ENCODE assay signal across 14 cellular contexts in the genomic region with DNA sequence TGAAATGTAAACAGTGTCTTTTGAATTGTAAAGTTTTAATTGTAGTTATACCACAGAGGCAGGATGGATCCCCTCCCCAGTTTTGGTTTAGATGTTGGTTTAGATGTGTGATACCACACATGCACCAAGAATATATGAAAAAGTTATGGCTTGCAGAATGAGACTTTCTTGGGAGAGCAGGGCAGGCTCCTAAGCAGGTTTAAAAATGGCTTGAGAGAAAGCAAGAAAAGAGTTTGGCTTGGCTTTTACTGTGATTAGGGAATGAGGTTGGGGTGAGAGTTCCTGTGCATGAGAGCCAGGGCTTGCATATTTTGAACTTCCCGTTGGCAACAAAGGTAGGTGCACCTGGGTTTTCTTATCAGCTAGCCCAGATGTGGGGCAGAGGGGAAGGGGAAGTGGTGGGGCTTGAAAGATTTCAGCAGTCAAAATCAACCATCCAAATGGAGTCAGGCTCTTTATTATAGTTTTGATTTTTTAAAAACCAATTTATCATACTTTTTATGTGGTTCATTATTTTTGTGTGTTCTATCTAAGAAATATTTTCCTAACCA.
DNase-seq lines count a peak whose midpoint lies in the region; ATAC-seq and TF ChIP-seq lines count a peak whose summit lies in the region.
"Had no signal": no experiment of that assay in that cellular context is flagged by ENCODE, and none has a peak within 500 bp of the region (broad histone marks: within the 10 kb centered on the region; RNA-seq: fewer than 3 reads in every experiment).

No MANE protein-coding gene starts in this region.

- H3K4me3 ChIP-seq in DND-41 (ENCODE audit: low read depth in 1 of 2, low read length in 2 of 2) (no peak overlapping the region), MM.1S (ENCODE audit: low read length) (no peak overlapping the region)

- no peak overlapping the region for H3K9ac ChIP-seq in DND-41 (ENCODE audit: low read depth, low read length)
- no peak overlapping the region for H3K9ac ChIP-seq in MM.1S (ENCODE audit: low read length)

- H3K9me3 ChIP-seq in DND-41 (ENCODE audit: insufficient read depth, low read length, severe bottlenecking) (no peaks in the 10 kb centered on the region), MM.1S (replicated peaks; ENCODE audit: insufficient read depth, low read length) (no peaks in the 10 kb centered on the region)

- H3F3A ChIP-seq in MM.1S (ENCODE audit: insufficient read depth, low read length), result no peaks in the 10 kb centered on the region

- H3K4me1 Mint-ChIP-seq in endothelial cell (ENCODE audit: unreplicated experiment), result peaks cover 50% of the 10 kb centered on the region
- H3K4me1 Mint-ChIP-seq in natural killer cell, result peaks cover 10 to 12% of the 10 kb centered on the region in 2 donors

- H3K4me2 ChIP-seq in DND-41 (ENCODE audit: insufficient read depth, low read length) (peak overlapping the region; percentile 19; the same call in 1 of the 2 replicates), MM.1S (ENCODE audit: low read depth, low read length) (no peak overlapping the region)

- TF ChIP-seq CTCF in DND-41 (IDR thresholded peaks at IDR 0.05; ENCODE audit: borderline replicate concordance, extremely low read depth, low read length, poor library complexity, severe bottlenecking), result no peak
- TF ChIP-seq CTCF in MM.1S (IDR thresholded peaks at IDR 0.05; ENCODE audit: low read length), result no peak
- no peak for TF ChIP-seq CTCF in endothelial cell (IDR thresholded peaks at IDR 0.05; ENCODE audit: unreplicated experiment)
- TF ChIP-seq CTCF in natural killer cell (IDR thresholded peaks at IDR 0.05), result no peak

- H3K79me2 ChIP-seq in DND-41 (ENCODE audit: insufficient read depth, low read length), result no peaks in the 10 kb centered on the region
- H3K79me2 ChIP-seq in MM.1S (ENCODE audit: low read length), result no peaks in the 10 kb centered on the region

- H2AFZ ChIP-seq in DND-41 (ENCODE audit: low read depth, low read length), result no peak overlapping the region
- H2AFZ ChIP-seq in MM.1S (ENCODE audit: low read length), result no peak overlapping the region

- peak overlapping the region; percentile 47 for H3K27ac ChIP-seq in DND-41 (ENCODE audit: low read length)
- H3K27ac ChIP-seq in MM.1S (ENCODE audit: low read length), result no peak overlapping the region

- H3K4me1 ChIP-seq in DND-41 (ENCODE audit: insufficient read depth, low read length) (peaks cover 32% of the 10 kb centered on the region), MM.1S (ENCODE audit: low read length) (no peaks in the 10 kb centered on the region)

- H3K36me3 ChIP-seq in DND-41 (ENCODE audit: insufficient read depth, low read length) (no peaks in the 10 kb centered on the region), MM.1S (replicated peaks; ENCODE audit: insufficient read depth, low read length) (no peaks in the 10 kb centered on the region)

- H4K20me1 ChIP-seq in DND-41 (ENCODE audit: insufficient read depth, low read length), result no peaks in the 10 kb centered on the region
- H4K20me1 ChIP-seq in MM.1S (ENCODE audit: insufficient read depth, low read length), result no peaks in the 10 kb centered on the region

- DNase-seq in DND-41, result peak; percentile 66
- DNase-seq in MM.1S, result peak; percentile 47
- peak; percentile 50 for DNase-seq in endothelial cell (ENCODE audit: low spot score)
- DNase-seq in natural killer cell, result no peak
- DNase-seq in anterior cingulate cortex (lab: John Stamatoyannopoulos, UW), result no peak
- no peak for DNase-seq in NCI-H2029 (lab: John Stamatoyannopoulos, UW)
- DNase-seq: CD4-positive, alpha-beta memory T cell; DMS79 treated with DMSO at 0.1 percent for 48 hours; GDM1; KG1; NCI-H1417 treated with DMSO at 0.1 percent for 48 hours; NCI-H2029 treated with DMSO at 0.1 percent for 48 hours; NCI-H510A had no signal

- no peaks in the 10 kb centered on the region for H3K27me3 ChIP-seq in DND-41 (ENCODE audit: insufficient read depth, low read length, poor library complexity)
- H3K27me3 ChIP-seq in MM.1S (replicated peaks; ENCODE audit: insufficient read depth, low read length), result no peaks in the 10 kb centered on the region

- H3K36me3 Mint-ChIP-seq in endothelial cell (ENCODE audit: low read depth, unreplicated experiment) (peaks cover 4% of the 10 kb centered on the region), natural killer cell (no peaks in the 10 kb centered on the region)
- H3K36me3 Mint-ChIP-seq: CD4-positive, alpha-beta memory T cell had no signal

- intact Hi-C loops in natural killer cell (cut with micrococcal nuclease), result no loop called here

- no peaks in the 10 kb centered on the region for H3K9me2 ChIP-seq in MM.1S (replicated peaks; ENCODE audit: insufficient read depth, low read length)

- peak; percentile 90 for ATAC-seq in DND-41 (ENCODE audit: insufficient read depth, low read depth)
- no peak for ATAC-seq in natural killer cell
- no peak for ATAC-seq in GM18520 (IDR thresholded peaks at IDR 0.05; ENCODE audit: unreplicated experiment)

- H3K4me3 Mint-ChIP-seq in endothelial cell (ENCODE audit: unreplicated experiment), result peak overlapping the region; percentile 27
- peak overlapping the region; percentile 10 for H3K4me3 Mint-ChIP-seq in natural killer cell

- H3K27ac Mint-ChIP-seq in endothelial cell (ENCODE audit: unreplicated experiment) (peak overlapping the region; percentile 97), natural killer cell (no peak overlapping the region)
- H3K27ac Mint-ChIP-seq: CD4-positive, alpha-beta memory T cell had no signal

- H3K9me3 Mint-ChIP-seq in endothelial cell (ENCODE audit: unreplicated experiment) (no peaks in the 10 kb centered on the region), natural killer cell (no peaks in the 10 kb centered on the region)
- H3K9me3 Mint-ChIP-seq: CD4-positive, alpha-beta memory T cell had no signal

- no peaks in the 10 kb centered on the region for H3K27me3 Mint-ChIP-seq in endothelial cell (ENCODE audit: unreplicated experiment)
- H3K27me3 Mint-ChIP-seq in natural killer cell (ENCODE audit: low read depth in 2 of 2), result peaks cover 3 to 15% of the 10 kb centered on the region in 2 donors

Comparison
In these comparisons a context has a peak if more than half of its experiments do, and no peak if none do; other contexts are left out.
1. DNase-seq: peak in DND-41 (single experiment), MM.1S (single experiment) and endothelial cell (single experiment); none in natural killer cell (single experiment), anterior cingulate cortex (0 of 58) and NCI-H2029 (single experiment).